Comparison of ENCODE assay signal across 30 cellular contexts in the genomic region with DNA sequence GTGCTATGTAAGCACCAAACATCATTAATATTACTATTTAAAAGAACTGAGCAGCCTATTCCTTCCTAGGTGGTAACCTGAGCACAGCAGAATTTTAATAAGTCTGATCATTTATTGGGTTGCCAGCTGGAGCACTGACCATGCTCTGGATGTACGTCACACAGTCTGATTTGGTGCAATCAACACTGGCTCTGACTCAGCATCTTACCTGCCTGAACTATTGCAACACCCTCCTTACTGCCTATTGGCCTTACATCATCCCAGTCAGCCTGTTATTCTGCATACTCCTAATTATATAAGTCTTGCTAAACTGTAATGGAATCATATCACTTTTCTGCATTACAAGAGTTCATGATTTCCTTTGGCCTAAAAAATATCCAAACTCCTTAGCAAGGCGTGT.
DNase-seq lines count a peak whose midpoint lies in the region; ATAC-seq and TF ChIP-seq lines count a peak whose summit lies in the region.
"Had no signal": no experiment of that assay in that cellular context is flagged by ENCODE, and none has a peak within 500 bp of the region (broad histone marks: within the 10 kb centered on the region; RNA-seq: fewer than 3 reads in every experiment).

No MANE protein-coding gene starts in this region.

- H3K9me3 Mint-ChIP-seq in activated T-helper 1 cell treated with anti-CD3 and anti-CD28 coated beads, Interleukin-12 subunit alpha, Interleukin-12 subunit beta, Interleukin-2, Interleukin-4 antibody, amounts not matched to agents 30 ng/mL and 10 ng/mL and 1 ng/mL, durations not matched to agents 14 hours and 24 hours and 36 hours: no peaks in the 10 kb centered on the region
- H3K9me3 Mint-ChIP-seq: activated naive CD8-positive, alpha-beta T cell treated with anti-CD3 and anti-CD28 coated beads for 36 hours; GM23338; HFFc6; stimulated activated memory B cell treated with anti-CD40 and anti-IgM and Interleukin-4, amounts not matched to agents 10 μg/mL and 1 μg/mL and 100 μg/mL, for 72 hours; type B pancreatic cell had no signal

- no peak overlapping the region for H3K14ac ChIP-seq in IMR-90 (replicated peaks; ENCODE audit: low read depth, low read length)

- H4K91ac ChIP-seq in IMR-90 (ENCODE audit: insufficient read depth, low read depth, low read length): no peak overlapping the region

- H3K4me2 ChIP-seq in IMR-90 (ENCODE audit: low read depth, low read length): no peak overlapping the region
- H3K4me2 ChIP-seq: GM23338 had no signal

- H3K27me3 ChIP-seq in IMR-90 (ENCODE audit: control insufficient read depth, insufficient read depth, low read length): no peaks in the 10 kb centered on the region
- H3K27me3 ChIP-seq: ascending aorta, SJCRH30 had no signal

- H2AK5ac ChIP-seq in IMR-90 (ENCODE audit: low read depth, low read length): no peak overlapping the region

- H2BK15ac ChIP-seq in IMR-90 (ENCODE audit: low read depth, low read length): no peak overlapping the region

- no peak overlapping the region for H3K4ac ChIP-seq in IMR-90 (ENCODE audit: low read depth, low read length)

- no peaks in the 10 kb centered on the region for H3K9me1 ChIP-seq in IMR-90 (ENCODE audit: insufficient read depth, low read length)

- H3K27me3 Mint-ChIP-seq in activated T-helper 1 cell treated with anti-CD3 and anti-CD28 coated beads, Interleukin-12 subunit alpha, Interleukin-12 subunit beta, Interleukin-2, Interleukin-4 antibody, amounts not matched to agents 30 ng/mL and 10 ng/mL and 1 ng/mL, durations not matched to agents 14 hours and 24 hours and 36 hours (ENCODE audit: insufficient read depth): peaks cover 7% of the 10 kb centered on the region

- H3K36me3 Mint-ChIP-seq in activated T-helper 1 cell treated with anti-CD3 and anti-CD28 coated beads, Interleukin-12 subunit alpha, Interleukin-12 subunit beta, Interleukin-2, Interleukin-4 antibody, amounts not matched to agents 30 ng/mL and 10 ng/mL and 1 ng/mL, durations not matched to agents 14 hours and 24 hours and 36 hours (ENCODE audit: low read depth): no peaks in the 10 kb centered on the region
- H3K36me3 Mint-ChIP-seq: activated naive CD8-positive, alpha-beta T cell treated with anti-CD3 and anti-CD28 coated beads for 36 hours; stimulated activated memory B cell treated with anti-CD40 and anti-IgM and Interleukin-4, amounts not matched to agents 10 μg/mL and 1 μg/mL and 100 μg/mL, for 72 hours had no signal

- H3K27ac Mint-ChIP-seq in activated T-helper 1 cell treated with anti-CD3 and anti-CD28 coated beads, Interleukin-12 subunit alpha, Interleukin-12 subunit beta, Interleukin-2, Interleukin-4 antibody, amounts not matched to agents 30 ng/mL and 10 ng/mL and 1 ng/mL, durations not matched to agents 14 hours and 24 hours and 36 hours: no peak overlapping the region
- H3K27ac Mint-ChIP-seq: activated naive CD8-positive, alpha-beta T cell treated with anti-CD3 and anti-CD28 coated beads for 36 hours; GM23338; HFFc6; stimulated activated memory B cell treated with anti-CD40 and anti-IgM and Interleukin-4, amounts not matched to agents 10 μg/mL and 1 μg/mL and 100 μg/mL, for 72 hours; type B pancreatic cell had no signal

- ATAC-seq in IMR-90 (ENCODE audit: low read depth) (no peak), esophagus mucosa (peak; percentile 84), omental fat pad (ENCODE audit: low FRiP score) (peak; percentile 44), GM18870 (IDR thresholded peaks at IDR 0.05; ENCODE audit: unreplicated experiment) (no peak)
- ATAC-seq: GM23338; heart right ventricle; Panc1; stimulated activated memory B cell treated with anti-CD40 and anti-IgM and Interleukin-4, amounts not matched to agents 10 μg/mL and 1 μg/mL and 100 μg/mL, for 72 hours had no signal

- no peak overlapping the region for H3K9ac ChIP-seq in IMR-90 (ENCODE audit: low read depth, low read length)

- H3K27ac ChIP-seq in IMR-90 (ENCODE audit: insufficient read depth, low read length) (no peak overlapping the region), RWPE1 (no peak overlapping the region)
- H3K27ac ChIP-seq: ascending aorta, C4-2B, coronary artery, esophagus squamous epithelium, heart right ventricle, SJCRH30, WERI-Rb-1 had no signal

- intact Hi-C loops in IMR-90 (cut with micrococcal nuclease): no loop called here
- intact Hi-C loops in activated T-helper 1 cell treated with anti-CD3 and anti-CD28 coated beads, Interleukin-12 subunit alpha, Interleukin-12 subunit beta, Interleukin-2, Interleukin-4 antibody, amounts not matched to agents 30 ng/mL and 10 ng/mL and 1 ng/mL, durations not matched to agents 14 hours and 24 hours and 36 hours (cut with micrococcal nuclease): no loop called here

- no peaks in the 10 kb centered on the region for H3K79me1 ChIP-seq in IMR-90 (ENCODE audit: low read depth in 1 of 2, low read length in 2 of 2)

- CTCF ChIA-PET in IMR-90 (lab: Yijun Ruan, JAX): no interaction called here
- CTCF ChIA-PET in RWPE1 (lab: Yijun Ruan, JAX): no interaction called here

- no peak overlapping the region for H3K4me3 Mint-ChIP-seq in activated T-helper 1 cell treated with anti-CD3 and anti-CD28 coated beads, Interleukin-12 subunit alpha, Interleukin-12 subunit beta, Interleukin-2, Interleukin-4 antibody, amounts not matched to agents 30 ng/mL and 10 ng/mL and 1 ng/mL, durations not matched to agents 14 hours and 24 hours and 36 hours
- H3K4me3 Mint-ChIP-seq: activated naive CD8-positive, alpha-beta T cell treated with anti-CD3 and anti-CD28 coated beads for 36 hours; GM23338; HFFc6; nephron; stimulated activated memory B cell treated with anti-CD40 and anti-IgM and Interleukin-4, amounts not matched to agents 10 μg/mL and 1 μg/mL and 100 μg/mL, for 72 hours; type B pancreatic cell had no signal

- no peak overlapping the region for H2BK20ac ChIP-seq in IMR-90 (ENCODE audit: low read depth, low read length)

- H2AK9ac ChIP-seq in IMR-90 (replicated peaks; ENCODE audit: low read depth, low read length, poor library complexity): no peak overlapping the region

- POLR2A ChIA-PET in IMR-90 (lab: Charles Lee; ENCODE audit: unreplicated experiment) (no interaction called here), RWPE1 (lab: Yijun Ruan, JAX; ENCODE audit: low non-redundant PET) (no interaction called here)

- dilution Hi-C loops in IMR-90 (cut with HindIII; ENCODE audit: low sequenced_read_pairs, unreplicated experiment): no loop called here

- H3K18ac ChIP-seq in IMR-90 (ENCODE audit: low read depth, low read length): no peak overlapping the region

- WGBS in IMR-90 (ENCODE audit: extremely low coverage in 2 of 2, insufficient read length in 1 of 2), 2 experiments: no CpG with 5 or more reads among the region's 2 CpGs

- no peak for TF ChIP-seq CTCF in IMR-90 (conservative IDR thresholded peaks at IDR 0.05; ENCODE audit: low read depth, low read length)
- no peak for TF ChIP-seq CTCF in RWPE1 (conservative IDR thresholded peaks at IDR 0.05; ENCODE audit: low read depth)
- no peak for TF ChIP-seq CTCF in omental fat pad (IDR thresholded peaks at IDR 0.05)

- no peaks in the 10 kb centered on the region for H3K4me1 Mint-ChIP-seq in activated T-helper 1 cell treated with anti-CD3 and anti-CD28 coated beads, Interleukin-12 subunit alpha, Interleukin-12 subunit beta, Interleukin-2, Interleukin-4 antibody, amounts not matched to agents 30 ng/mL and 10 ng/mL and 1 ng/mL, durations not matched to agents 14 hours and 24 hours and 36 hours (ENCODE audit: low read depth)
- H3K4me1 Mint-ChIP-seq: activated naive CD8-positive, alpha-beta T cell treated with anti-CD3 and anti-CD28 coated beads for 36 hours; GM23338; nephron; stimulated activated memory B cell treated with anti-CD40 and anti-IgM and Interleukin-4, amounts not matched to agents 10 μg/mL and 1 μg/mL and 100 μg/mL, for 72 hours had no signal

- no peak overlapping the region for H3K4me3 ChIP-seq in IMR-90 (ENCODE audit: insufficient read depth, low read depth, low read length)
- H3K4me3 ChIP-seq: ascending aorta, coronary artery, esophagus squamous epithelium, GM23338, heart right ventricle, SJCRH30 had no signal

- H3K9me3 ChIP-seq in IMR-90 (ENCODE audit: control insufficient read depth, insufficient read depth, low read length): no peaks in the 10 kb centered on the region
- H3K9me3 ChIP-seq: ascending aorta, esophagus squamous epithelium, heart right ventricle, SJCRH30 had no signal

- no peak overlapping the region for H3K23ac ChIP-seq in IMR-90 (ENCODE audit: low read depth, low read length)

- H4K20me1 ChIP-seq in IMR-90 (ENCODE audit: insufficient read depth, low read length): no peaks in the 10 kb centered on the region

- no peak for TF ChIP-seq RAD21 in IMR-90 (IDR thresholded peaks at IDR 0.05; ENCODE audit: low read length)

- DNase-seq in IMR-90: no peak
- DNase-seq in RWPE1 (ENCODE audit: low spot score): peak; percentile 59
- no peak for DNase-seq in omental fat pad (ENCODE audit: low spot score)
- no peak for DNase-seq in KBM-7
- DNase-seq in activated T-helper 1 cell treated with anti-CD3 and anti-CD28 coated beads, Interleukin-12 subunit alpha, Interleukin-12 subunit beta, Interleukin-2, Interleukin-4 antibody, amounts not matched to agents 30 ng/mL and 10 ng/mL and 1 ng/mL, durations not matched to agents 14 hours and 24 hours and 36 hours (ENCODE audit: low spot score): no peak
- DNase-seq: activated CD4-positive, alpha-beta T cell treated with anti-CD3 and anti-CD28 coated beads for 48 hours; activated CD8-positive, alpha-beta memory T cell treated with anti-CD3 and anti-CD28 coated beads for 24 hours; activated effector memory CD4-positive, alpha-beta T cell treated with Interleukin-2 at 50 U/mL for 16 hours; activated naive CD8-positive, alpha-beta T cell treated with anti-CD3 and anti-CD28 coated beads for 36 hours; effector CD8-positive, alpha-beta T cell; esophagus squamous epithelium; foreskin melanocyte; heart right ventricle; HFFc6; NCI-H2029; NCI-H524 treated with DMSO at 0.1 percent for 48 hours; SJCRH30; substantia nigra; T1000; WERI-Rb-1 had no signal

- no peak overlapping the region for H4K8ac ChIP-seq in IMR-90 (ENCODE audit: low read depth in 2 of 2, low read length in 2 of 2)

- H2BK5ac ChIP-seq in IMR-90 (ENCODE audit: low read depth, low read length, poor library complexity, severe bottlenecking): no peak overlapping the region

- H4K5ac ChIP-seq in IMR-90 (ENCODE audit: low read depth, low read length): no peak overlapping the region

- H3K36me3 ChIP-seq in IMR-90 (ENCODE audit: control insufficient read depth, insufficient read depth, low read length): no peaks in the 10 kb centered on the region
- H3K36me3 ChIP-seq: ascending aorta, esophagus squamous epithelium, heart right ventricle, SJCRH30, WERI-Rb-1 had no signal

- no peak overlapping the region for H2AFZ ChIP-seq in IMR-90 (replicated peaks; ENCODE audit: low read length, poor library complexity)
- H2AFZ ChIP-seq: GM23338 had no signal

- TF ChIP-seq POLR2A in IMR-90 (IDR thresholded peaks at IDR 0.05; ENCODE audit: low read depth, low read length): no peak

- H2BK120ac ChIP-seq in IMR-90 (ENCODE audit: low read depth, low read length): no peak overlapping the region

- BruUV-seq in IMR-90 (replicated peaks; lab: Mats Ljungman, UMichigan): no TSS peak

- no peaks in the 10 kb centered on the region for H3K4me1 ChIP-seq in IMR-90 (ENCODE audit: control insufficient read depth, insufficient read depth, low read length)
- H3K4me1 ChIP-seq: ascending aorta, esophagus squamous epithelium, heart right ventricle, SJCRH30 had no signal

- no peak overlapping the region for H3K56ac ChIP-seq in IMR-90 (ENCODE audit: extremely low read depth, insufficient read depth, low read length)

- in situ Hi-C loops in IMR-90 (cut with MboI; ENCODE audit: low sequenced_read_pairs): no loop called here
- in situ Hi-C loops in KBM-7 (cut with MboI; ENCODE audit: low pct_unique_long_range_greater_than_20kb, low sequenced_read_pairs): no loop called here

Comparison
In these comparisons a context has a peak if more than half of its experiments do, and no peak if none do; other contexts are left out.
1. ATAC-seq: peak in esophagus mucosa (single experiment) and omental fat pad (single experiment); none in IMR-90 (single experiment) and GM18870 (single experiment).